Comparison of ENCODE assay signal across 19 cellular contexts in genomic region chr14:63747836-63748235, GRCh38. TPM values are rescaled to one million over a fixed set of nuclear protein-coding genes. Genes with fewer than 3 reads are reported as not detected.
DNase-seq lines count a peak whose midpoint lies in the region; ATAC-seq and TF ChIP-seq lines count a peak whose summit lies in the region.
"Had no signal": no experiment of that assay in that cellular context is flagged by ENCODE, and none has a peak within 500 bp of the region (broad histone marks: within the 10 kb centered on the region; RNA-seq: fewer than 3 reads in every experiment).

No MANE protein-coding gene starts in this region.

- no peaks in the 10 kb centered on the region for H3K79me1 ChIP-seq in neuronal stem cell (ENCODE audit: low read depth, low read length)

- H3K4me3 ChIP-seq in neuronal stem cell (ENCODE audit: low read length in 2 of 2): no peak overlapping the region
- H3K4me3 ChIP-seq: BLaER1, skin epidermis had no signal

- no peak overlapping the region for H2AK5ac ChIP-seq in neuronal stem cell (ENCODE audit: low read depth, low read length)

- H4K8ac ChIP-seq in neuronal stem cell (ENCODE audit: low read depth, low read length): no peak overlapping the region

- no peak overlapping the region for H3K14ac ChIP-seq in neuronal stem cell (ENCODE audit: low read length)

- H3K27ac Mint-ChIP-seq in activated naive CD4-positive, alpha-beta T cell treated with anti-CD3 and anti-CD28 coated beads, Interleukin-2, amount 10 ng/mL, durations not matched to agents 7 days and 5 days: no peak overlapping the region
- H3K27ac Mint-ChIP-seq: activated naive CD4-positive, alpha-beta T cell treated with anti-CD3 and anti-CD28 coated beads for 36 hours; effector memory CD8-positive, alpha-beta T cell had no signal

- H3K4me3 Mint-ChIP-seq in activated naive CD4-positive, alpha-beta T cell treated with anti-CD3 and anti-CD28 coated beads, Interleukin-2, amount 10 ng/mL, durations not matched to agents 7 days and 5 days: no peak overlapping the region
- H3K4me3 Mint-ChIP-seq: activated naive CD4-positive, alpha-beta T cell treated with anti-CD3 and anti-CD28 coated beads for 36 hours; effector memory CD8-positive, alpha-beta T cell; naive thymus-derived CD8-positive, alpha-beta T cell had no signal

- ATAC-seq in GM18867 (IDR thresholded peaks at IDR 0.05; ENCODE audit: unreplicated experiment): peak; percentile 30
- peak; percentile 25 for ATAC-seq in HG03095 (IDR thresholded peaks at IDR 0.05; ENCODE audit: unreplicated experiment)
- no peak for ATAC-seq in HG03565 (IDR thresholded peaks at IDR 0.05; ENCODE audit: unreplicated experiment)
- ATAC-seq: effector memory CD8-positive, alpha-beta T cell; naive thymus-derived CD8-positive, alpha-beta T cell had no signal

- H3K9me3 ChIP-seq in neuronal stem cell (replicated peaks in 1 of 2; ENCODE audit: control insufficient read depth in 2 of 2, insufficient read depth in 1 of 2, low read depth in 1 of 2, low read length in 2 of 2): no peaks in the 10 kb centered on the region
- H3K9me3 ChIP-seq: BLaER1 had no signal

- no peak overlapping the region for H2BK15ac ChIP-seq in neuronal stem cell (ENCODE audit: low read length)

- CTCF ChIA-PET in activated naive CD4-positive, alpha-beta T cell treated with anti-CD3 and anti-CD28 coated beads, Interleukin-2, amount 10 ng/mL, durations not matched to agents 7 days and 5 days (lab: Charles Lee): interaction anchor here (0.5 to 1.3 kb wide), 2 partner anchors 16 to 21 kb away, joined by 4 read pairs; no protein-coding TSS in a partner anchor

- no CpG with 5 or more reads among the region's 3 CpGs for WGBS in neuronal stem cell (ENCODE audit: extremely low coverage in 2 of 2, insufficient read length in 2 of 2, insufficient replicate concordance in 1 of 2), 2 donors

- peak; percentile 40; the same call in 1 of the 2 replicates for TF ChIP-seq POLR2A in Raji (IDR thresholded peaks at IDR 0.05; ENCODE audit: insufficient read depth, low read depth, low read length)

- H3K9me3 Mint-ChIP-seq in activated naive CD4-positive, alpha-beta T cell treated with anti-CD3 and anti-CD28 coated beads, Interleukin-2, amount 10 ng/mL, durations not matched to agents 7 days and 5 days: no peaks in the 10 kb centered on the region
- H3K9me3 Mint-ChIP-seq: activated naive CD4-positive, alpha-beta T cell treated with anti-CD3 and anti-CD28 coated beads for 36 hours; effector memory CD8-positive, alpha-beta T cell; naive thymus-derived CD8-positive, alpha-beta T cell had no signal

- H3K4me1 Mint-ChIP-seq in activated naive CD4-positive, alpha-beta T cell treated with anti-CD3 and anti-CD28 coated beads, Interleukin-2, amount 10 ng/mL, durations not matched to agents 7 days and 5 days: peaks cover 21% of the 10 kb centered on the region

- no peak overlapping the region for H3K4me2 ChIP-seq in neuronal stem cell (ENCODE audit: insufficient read depth, low read length, poor library complexity, severe bottlenecking)
- H3K4me2 ChIP-seq: BLaER1 had no signal

- no peak overlapping the region for H3K18ac ChIP-seq in neuronal stem cell (ENCODE audit: low read length)

- H3K27me3 Mint-ChIP-seq in activated naive CD4-positive, alpha-beta T cell treated with anti-CD3 and anti-CD28 coated beads, Interleukin-2, amount 10 ng/mL, durations not matched to agents 7 days and 5 days: peaks cover 13% of the 10 kb centered on the region
- H3K27me3 Mint-ChIP-seq: naive thymus-derived CD8-positive, alpha-beta T cell had no signal

- DNase-seq in pons (ENCODE audit: low spot score) (no peak), neuronal stem cell (ENCODE audit: low spot score) (no peak)
- no peak for DNase-seq in activated naive CD4-positive, alpha-beta T cell treated with anti-CD3 and anti-CD28 coated beads, Interleukin-2, amount 10 ng/mL, durations not matched to agents 7 days and 5 days
- DNase-seq: activated CD4-positive, alpha-beta T cell treated with anti-CD3 and anti-CD28 coated beads, Interleukin-2, amount 50 U/mL, for 1 hour; activated naive CD4-positive, alpha-beta T cell treated with anti-CD3 and anti-CD28 coated beads for 36 hours; activated T-cell treated with anti-CD3 and anti-CD28 coated beads for 4 hours; effector memory CD8-positive, alpha-beta T cell; mammary epithelial cell; MM.1S; naive thymus-derived CD8-positive, alpha-beta T cell; NCI-H187 treated with DMSO at 0.1 percent for 48 hours; NCI-H510A treated with DMSO at 0.1 percent for 48 hours; SW 1271 had no signal

- no peaks in the 10 kb centered on the region for H3K36me3 Mint-ChIP-seq in activated naive CD4-positive, alpha-beta T cell treated with anti-CD3 and anti-CD28 coated beads, Interleukin-2, amount 10 ng/mL, durations not matched to agents 7 days and 5 days
- H3K36me3 Mint-ChIP-seq: naive thymus-derived CD8-positive, alpha-beta T cell had no signal

- H3K9ac ChIP-seq in neuronal stem cell (ENCODE audit: low read depth, low read length, poor library complexity): no peak overlapping the region
- H3K9ac ChIP-seq: BLaER1 had no signal

- no peak overlapping the region for H3K27ac ChIP-seq in neuronal stem cell (replicated peaks; ENCODE audit: low read length)
- H3K27ac ChIP-seq: BLaER1 had no signal

- no peak overlapping the region for H2AFZ ChIP-seq in neuronal stem cell (ENCODE audit: low read length)

- no peak overlapping the region for H3K4ac ChIP-seq in neuronal stem cell (ENCODE audit: low read length)

- no peak overlapping the region for H2BK5ac ChIP-seq in neuronal stem cell (ENCODE audit: low read length)

- H3K36me3 ChIP-seq in neuronal stem cell (replicated peaks in 1 of 2; ENCODE audit: control insufficient read depth in 2 of 2, insufficient read depth in 2 of 2, low read length in 2 of 2): no peaks in the 10 kb centered on the region
- H3K36me3 ChIP-seq: BLaER1 had no signal

- H3K4me1 ChIP-seq in neuronal stem cell (ENCODE audit: control insufficient read depth in 2 of 2, insufficient read depth in 1 of 2, low read depth in 1 of 2, low read length in 2 of 2): no peaks in the 10 kb centered on the region
- H3K4me1 ChIP-seq: BLaER1 had no signal

- H2BK12ac ChIP-seq in neuronal stem cell (ENCODE audit: low read length): no peak overlapping the region

- no peaks in the 10 kb centered on the region for H3K27me3 ChIP-seq in neuronal stem cell (ENCODE audit: control insufficient read depth in 3 of 3, insufficient read depth in 3 of 3, low read depth in 1 of 3, low read length in 3 of 3)
- H3K27me3 ChIP-seq: BLaER1 had no signal

- H2BK120ac ChIP-seq in neuronal stem cell (ENCODE audit: low read depth, low read length): no peak overlapping the region

- H4K91ac ChIP-seq in neuronal stem cell (ENCODE audit: low read depth, low read length, poor library complexity): no peak overlapping the region

- H3K23ac ChIP-seq in neuronal stem cell (ENCODE audit: low read depth, low read length, poor library complexity): no peak overlapping the region

RNA-seq across cellular contexts. Expression of gene SGPP1, which starts 20.0 kb away (rescaled TPM):
- polyA plus RNA-seq in neuronal stem cell (2013, experiment 1 of 2): 6.6 TPM
- polyA plus RNA-seq in neuronal stem cell (2013, experiment 2 of 2): 6.7 TPM
